ENCODE assay signal across 14 cellular contexts in genomic region chr19:768424-768823, GRCh38. TPM values are rescaled to one million over a fixed set of nuclear protein-coding genes. Genes with fewer than 3 reads are reported as not detected.
DNase-seq lines count a peak whose midpoint lies in the region; ATAC-seq and TF ChIP-seq lines count a peak whose summit lies in the region.
"Had no signal": no experiment of that assay in that cellular context is flagged by ENCODE, and none has a peak within 500 bp of the region (broad histone marks: within the 10 kb centered on the region; RNA-seq: fewer than 3 reads in every experiment).

No MANE protein-coding gene starts in this region.

- intact Hi-C loops in sciatic nerve (cut with DNase I) (no loop called here), psoas muscle (cut with DNase I) (loop anchor here in 1 of 2 donors (5.0 kb wide), 1 partner anchor 154 kb away; no protein-coding TSS in a partner anchor)

- no peak overlapping the region for H3K4me3 ChIP-seq in fibroblast of villous mesenchyme (ENCODE audit: low read depth, low read length)
- H3K4me3 ChIP-seq in psoas muscle, result no peak overlapping the region
- H3K4me3 ChIP-seq in WERI-Rb-1 (ENCODE audit: low read depth, low read length), result no peak overlapping the region
- H3K4me3 ChIP-seq: coronary artery had no signal

- no peaks in the 10 kb centered on the region for H3K36me3 ChIP-seq in psoas muscle (ENCODE audit: insufficient read depth in 1 of 2, low read depth in 1 of 2)
- H3K36me3 ChIP-seq in WERI-Rb-1, result no peaks in the 10 kb centered on the region

- no peaks in the 10 kb centered on the region for H3K4me1 ChIP-seq in psoas muscle

- peaks cover 0 to 9% (median 0%) of the 10 kb centered on the region in 3 donors for H3K27me3 ChIP-seq in psoas muscle (ENCODE audit: insufficient read depth in 3 of 3, low read length in 2 of 3)
- no peaks in the 10 kb centered on the region for H3K27me3 ChIP-seq in WERI-Rb-1 (ENCODE audit: insufficient read depth, low read depth, severe bottlenecking)

- 48 to 66% (median 64%) methylated on average over 14 of the region's 14 CpGs for WGBS in psoas muscle, 3 donors

- no peak overlapping the region for H3K27ac ChIP-seq in psoas muscle
- no peak overlapping the region for H3K27ac ChIP-seq in WERI-Rb-1

- no peaks in the 10 kb centered on the region for H3K36me3 Mint-ChIP-seq in T-helper 2 cell treated with Interferon-gamma antibody and Interleukin-4, amounts not matched to agents 5 μg/mL and 100 μg/mL, for 36 hours (ENCODE audit: low read depth)
- H3K36me3 Mint-ChIP-seq: WTC11 had no signal

- H3K4me3 Mint-ChIP-seq in T-helper 2 cell treated with Interferon-gamma antibody and Interleukin-4, amounts not matched to agents 5 μg/mL and 100 μg/mL, for 36 hours, result no peak overlapping the region
- H3K4me3 Mint-ChIP-seq: WTC11 had no signal

- H3K9me3 ChIP-seq in psoas muscle (no peaks in the 10 kb centered on the region), WERI-Rb-1 (ENCODE audit: severe bottlenecking) (no peaks in the 10 kb centered on the region)

- DNase-seq in ELF-1 (ENCODE audit: low read depth, low spot score) (peak; percentile 80), T1000 (lab: John Stamatoyannopoulos, UW) (peak; percentile 47), fibroblast of villous mesenchyme (ENCODE audit: low read depth) (peak; percentile 93), sciatic nerve (ENCODE audit: low spot score) (no peak), psoas muscle (no peak), WERI-Rb-1 (no peak)
- no peak for DNase-seq in T-helper 2 cell treated with Interferon-gamma antibody and Interleukin-4, amounts not matched to agents 5 μg/mL and 100 μg/mL, for 36 hours (ENCODE audit: low spot score)
- DNase-seq: DMS 273 treated with DMSO at 0.1 percent for 48 hours, NCI-H1105, NCI-H510A treated with DMSO at 0.1 percent for 48 hours, SIG-M5 had no signal

- H3K9me3 Mint-ChIP-seq in T-helper 2 cell treated with Interferon-gamma antibody and Interleukin-4, amounts not matched to agents 5 μg/mL and 100 μg/mL, for 36 hours, result no peaks in the 10 kb centered on the region
- H3K9me3 Mint-ChIP-seq: WTC11 had no signal

- peaks cover 2% of the 10 kb centered on the region for H3K27me3 Mint-ChIP-seq in T-helper 2 cell treated with Interferon-gamma antibody and Interleukin-4, amounts not matched to agents 5 μg/mL and 100 μg/mL, for 36 hours (ENCODE audit: low read depth)

- H3K27ac Mint-ChIP-seq in T-helper 2 cell treated with Interferon-gamma antibody and Interleukin-4, amounts not matched to agents 5 μg/mL and 100 μg/mL, for 36 hours, result no peak overlapping the region
- H3K27ac Mint-ChIP-seq: WTC11 had no signal

- peaks cover 3% of the 10 kb centered on the region for H3K4me1 Mint-ChIP-seq in T-helper 2 cell treated with Interferon-gamma antibody and Interleukin-4, amounts not matched to agents 5 μg/mL and 100 μg/mL, for 36 hours (ENCODE audit: low read depth)
- H3K4me1 Mint-ChIP-seq: WTC11 had no signal

- TF ChIP-seq CTCF in fibroblast of villous mesenchyme (IDR thresholded peaks at IDR 0.05; ENCODE audit: insufficient read depth, low read depth, low read length) (no peak), psoas muscle (IDR thresholded peaks at IDR 0.05) (no peak), WERI-Rb-1 (IDR thresholded peaks at IDR 0.05; ENCODE audit: low read depth, low read length) (no peak)

- ATAC-seq in sciatic nerve, result peak; percentile 14
- no peak for ATAC-seq in psoas muscle
- ATAC-seq in HG02938 (IDR thresholded peaks at IDR 0.05; ENCODE audit: unreplicated experiment), result no peak
- ATAC-seq: WTC11 had no signal

RNA-seq across cellular contexts. Expression of gene MISP, which starts 17.5 kb away (rescaled TPM):
- total RNA-seq in fibroblast of villous mesenchyme, result under 0.01 and 0.43 TPM in 2 replicates
- 0.45 TPM for total RNA-seq in sciatic nerve
- total RNA-seq in psoas muscle, result under 1 TPM in 1 of 4 donors, not detected in 3; 0.08 TPM
- under 1 TPM in 2 of 3 donors, not detected in 1; 0.09 to 0.13 TPM for polyA plus RNA-seq in psoas muscle

RNA-seq across cellular contexts. Expression of gene PTBP1, which starts 28.8 kb away (rescaled TPM):
- total RNA-seq in fibroblast of villous mesenchyme, result 117 and 129 TPM in 2 replicates
- 217 TPM for total RNA-seq in sciatic nerve
- total RNA-seq in psoas muscle, result 10 to 100 TPM; 36.5 to 69.4 (median 60.8) TPM
- polyA plus RNA-seq in psoas muscle, result 10 to 100 TPM; 24.2 to 36.3 (median 25.1) TPM

RNA-seq across cellular contexts. Expression of gene PLPPR3, which starts 53.3 kb away (rescaled TPM):
- total RNA-seq in fibroblast of villous mesenchyme, result under 0.01 and 0.86 TPM in 2 replicates
- total RNA-seq in sciatic nerve, result not detected
- total RNA-seq in psoas muscle, result not detected
- polyA plus RNA-seq in psoas muscle, result not detected

RNA-seq across cellular contexts. Expression of gene AZU1, which starts 59.2 kb away (rescaled TPM):
- total RNA-seq in fibroblast of villous mesenchyme (not detected in 2 replicates), sciatic nerve (1.9 TPM), psoas muscle (under 1 TPM in 1 of 4 donors, not detected in 3; 0.69 TPM)
- polyA plus RNA-seq in psoas muscle, result not detected

RNA-seq across cellular contexts. Expression of gene PALM, which starts 59.7 kb away (rescaled TPM):
- total RNA-seq in fibroblast of villous mesenchyme (0.32 and 1.7 TPM in 2 replicates), sciatic nerve (130 TPM), psoas muscle (10 to 100 TPM in 2 of 4 donors, 1 to 10 TPM in 2; 9.3 to 17.9 (median 10.9) TPM)
- 1 to 10 TPM; 4.9 to 9.6 (median 6.8) TPM for polyA plus RNA-seq in psoas muscle

Comparison
In these comparisons a context has a peak if more than half of its experiments do, and no peak if none do; other contexts are left out.
1. DNase-seq: peak in ELF-1 (single experiment), T1000 (single experiment) and fibroblast of villous mesenchyme (single experiment); none in sciatic nerve (single experiment), T-helper 2 cell treated with Interferon-gamma antibody and Interleukin-4, amounts not matched to agents 5 μg/mL and 100 μg/mL, for 36 hours (single experiment), psoas muscle (0 of 2) and WERI-Rb-1 (single experiment).